In genomic region chr2:100862081-100862480, GRCh38 we compare ENCODE assay signal across 22 cellular contexts.
"Had no signal": no experiment of that assay in that cellular context is flagged by ENCODE, and none has a peak within 500 bp of the region (broad histone marks: within the 10 kb centered on the region; RNA-seq: fewer than 3 reads in every experiment).

No MANE protein-coding gene starts in this region.

- H3K27ac Mint-ChIP-seq: naive B cell; nephron progenitor cell; stimulated activated naive B cell treated with anti-CD40 and anti-IgM and Interleukin-4, amounts not matched to agents 10 μg/mL and 1 μg/mL and 100 μg/mL, for 72 hours had no signal

- ATAC-seq: foreskin keratinocyte; left ventricle myocardium superior; psoas muscle; stimulated activated naive B cell treated with anti-CD40 and anti-IgM and Interleukin-4, amounts not matched to agents 10 μg/mL and 1 μg/mL and 100 μg/mL, for 72 hours; stimulated activated naive CD8-positive, alpha-beta T cell treated with anti-CD3 and anti-CD28 coated beads, Interleukin-15, amount 100 ng/mL, for 72 hours; upper lobe of right lung had no signal

- H3K27ac ChIP-seq: coronary artery, dorsolateral prefrontal cortex, foreskin keratinocyte, psoas muscle, sigmoid colon, skin epidermis, testis, tibial nerve, upper lobe of right lung, vagina had no signal

- H3K4me3 Mint-ChIP-seq: naive B cell; nephron progenitor cell; stimulated activated naive B cell treated with anti-CD40 and anti-IgM and Interleukin-4, amounts not matched to agents 10 μg/mL and 1 μg/mL and 100 μg/mL, for 72 hours; stimulated activated naive CD8-positive, alpha-beta T cell treated with anti-CD3 and anti-CD28 coated beads, Interleukin-15, amount 100 ng/mL, for 72 hours had no signal

- H3K36me3 ChIP-seq: sigmoid colon, tibial nerve, upper lobe of right lung, vagina had no signal

- H3K9me3 ChIP-seq: psoas muscle, sigmoid colon, testis, upper lobe of right lung, vagina had no signal

- H3K4me1 Mint-ChIP-seq: naive B cell; stimulated activated naive B cell treated with anti-CD40 and anti-IgM and Interleukin-4, amounts not matched to agents 10 μg/mL and 1 μg/mL and 100 μg/mL, for 72 hours; stimulated activated naive CD8-positive, alpha-beta T cell treated with anti-CD3 and anti-CD28 coated beads, Interleukin-15, amount 100 ng/mL, for 72 hours had no signal

- H3K36me3 Mint-ChIP-seq: stimulated activated naive B cell treated with anti-CD40 and anti-IgM and Interleukin-4, amounts not matched to agents 10 μg/mL and 1 μg/mL and 100 μg/mL, for 72 hours had no signal

- H3K27me3 ChIP-seq: dorsolateral prefrontal cortex, foreskin keratinocyte, sigmoid colon, testis, tibial nerve, upper lobe of right lung, vagina had no signal

- H3K4me3 ChIP-seq: coronary artery, dorsolateral prefrontal cortex, psoas muscle, sigmoid colon, skin epidermis, testis, tibial nerve, upper lobe of right lung, vagina had no signal

- H3K27me3 Mint-ChIP-seq: stimulated activated naive CD8-positive, alpha-beta T cell treated with anti-CD3 and anti-CD28 coated beads, Interleukin-15, amount 100 ng/mL, for 72 hours had no signal

- DNase-seq: dorsolateral prefrontal cortex; effector CD8-positive, alpha-beta T cell; foreskin keratinocyte; kidney; left cardiac atrium; left ventricle myocardium superior; mesendoderm; naive B cell; nephron progenitor cell; psoas muscle; retina; sigmoid colon; stimulated activated CD4-positive, alpha-beta T cell treated with anti-CD3 and anti-CD28 coated beads, Interleukin-2, amount 100 ng/mL, for 24 hours; stimulated activated CD4-positive, alpha-beta T cell treated with anti-CD3 and anti-CD28 coated beads, Interleukin-4, amount 100 ng/mL, for 4 hours; stimulated activated naive B cell treated with anti-CD40 and anti-IgM and Interleukin-4, amounts not matched to agents 10 μg/mL and 1 μg/mL and 100 μg/mL, for 72 hours; stimulated activated naive CD8-positive, alpha-beta T cell treated with anti-CD3 and anti-CD28 coated beads, Interleukin-15, amount 100 ng/mL, for 72 hours; testis; upper lobe of right lung had no signal

- H3K4me1 ChIP-seq: psoas muscle, sigmoid colon, testis, tibial nerve, upper lobe of right lung had no signal
